ENCODE assay signal across 23 cellular contexts in genomic region chr2:14540003-14540402, GRCh38.
"Had no signal": no experiment of that assay in that cellular context is flagged by ENCODE, and none has a peak within 500 bp of the region (broad histone marks: within the 10 kb centered on the region; RNA-seq: fewer than 3 reads in every experiment).

No MANE protein-coding gene starts in this region.

- FAIRE-seq: endothelial cell of umbilical vein had no signal

- H3K4me1 Mint-ChIP-seq: activated CD4-positive, alpha-beta T cell treated with anti-CD3 and anti-CD28 coated beads for 36 hours; stimulated activated naive B cell treated with anti-CD40 and anti-IgM and Interleukin-4, amounts not matched to agents 10 μg/mL and 1 μg/mL and 100 μg/mL, for 72 hours had no signal

- H3K9me3 Mint-ChIP-seq: activated CD8-positive, alpha-beta T cell treated with anti-CD3 and anti-CD28 coated beads for 36 hours; type B pancreatic cell had no signal

- ATAC-seq: activated CD4-positive, alpha-beta T cell treated with anti-CD3 and anti-CD28 coated beads for 36 hours; activated CD8-positive, alpha-beta T cell treated with anti-CD3 and anti-CD28 coated beads for 36 hours; activated T-cell treated with anti-CD3 and anti-CD28 coated beads, Interleukin-2, amount 50 U/mL, for 72 hours; left ventricle myocardium superior; sciatic nerve; stimulated activated naive B cell treated with anti-CD40 and anti-IgM and Interleukin-4, amounts not matched to agents 10 μg/mL and 1 μg/mL and 100 μg/mL, for 72 hours had no signal

- H3K36me3 Mint-ChIP-seq: stimulated activated naive B cell treated with anti-CD40 and anti-IgM and Interleukin-4, amounts not matched to agents 10 μg/mL and 1 μg/mL and 100 μg/mL, for 72 hours; type B pancreatic cell had no signal

- H3K27ac Mint-ChIP-seq: activated CD4-positive, alpha-beta T cell treated with anti-CD3 and anti-CD28 coated beads for 36 hours; activated CD8-positive, alpha-beta T cell treated with anti-CD3 and anti-CD28 coated beads for 36 hours; activated T-cell treated with anti-CD3 and anti-CD28 coated beads, Interleukin-2, amount 50 U/mL, for 72 hours; nephron; stimulated activated naive B cell treated with anti-CD40 and anti-IgM and Interleukin-4, amounts not matched to agents 10 μg/mL and 1 μg/mL and 100 μg/mL, for 72 hours; type B pancreatic cell had no signal

- DNase-seq: activated CD4-positive, alpha-beta T cell treated with anti-CD3 and anti-CD28 coated beads for 36 hours; activated CD8-positive, alpha-beta memory T cell treated with anti-CD3 and anti-CD28 coated beads, Interleukin-2, amount 50 U/mL, for 4 hours; activated CD8-positive, alpha-beta T cell treated with anti-CD3 and anti-CD28 coated beads for 36 hours; activated gamma-delta T cell treated with Interleukin-2 at 50 U/mL for 16 hours; activated T-cell treated with anti-CD3 and anti-CD28 coated beads, Interleukin-2, amount 50 U/mL, for 72 hours; effector CD4-positive, alpha-beta T cell; left ventricle myocardium superior; mesenchymal stem cell; spleen; stimulated activated CD4-positive, alpha-beta T cell treated with anti-CD3 and anti-CD28 coated beads, Interleukin-1b, Interleukin-23, amount 100 ng/mL, for 48 hours; stimulated activated naive B cell treated with anti-CD40 and anti-IgM and Interleukin-4, amounts not matched to agents 10 μg/mL and 1 μg/mL and 100 μg/mL, for 72 hours; substantia nigra; T-helper 9 cell had no signal

- H3K27me3 Mint-ChIP-seq: activated CD4-positive, alpha-beta T cell treated with anti-CD3 and anti-CD28 coated beads for 36 hours; activated CD8-positive, alpha-beta T cell treated with anti-CD3 and anti-CD28 coated beads for 36 hours; stimulated activated naive B cell treated with anti-CD40 and anti-IgM and Interleukin-4, amounts not matched to agents 10 μg/mL and 1 μg/mL and 100 μg/mL, for 72 hours; type B pancreatic cell had no signal

- H3K4me2 ChIP-seq: hepatocyte had no signal

- H3K27ac ChIP-seq: ascending aorta, cardiac muscle cell, coronary artery, hepatocyte, prostate gland, spleen, VCaP had no signal

- H3K4me3 Mint-ChIP-seq: activated CD4-positive, alpha-beta T cell treated with anti-CD3 and anti-CD28 coated beads for 36 hours; activated CD8-positive, alpha-beta T cell treated with anti-CD3 and anti-CD28 coated beads for 36 hours; activated T-cell treated with anti-CD3 and anti-CD28 coated beads, Interleukin-2, amount 50 U/mL, for 72 hours; nephron; stimulated activated naive B cell treated with anti-CD40 and anti-IgM and Interleukin-4, amounts not matched to agents 10 μg/mL and 1 μg/mL and 100 μg/mL, for 72 hours; type B pancreatic cell had no signal

- H3K9me3 ChIP-seq: ascending aorta, prostate gland had no signal

- H3K4me1 ChIP-seq: ascending aorta, prostate gland, spleen had no signal

- H3K4me3 ChIP-seq: ascending aorta, cardiac muscle cell, coronary artery, hepatocyte, prostate gland, spleen had no signal
